In genomic region chr22:37932821-37933578, GRCh38 we compare ENCODE assay signal across 9 cellular contexts. TPM values are rescaled to one million over a fixed set of nuclear protein-coding genes. Genes with fewer than 3 reads are reported as not detected.
DNase-seq lines count a peak whose midpoint lies in the region; ATAC-seq and TF ChIP-seq lines count a peak whose summit lies in the region.
"Had no signal": no experiment of that assay in that cellular context is flagged by ENCODE, and none has a peak within 500 bp of the region (broad histone marks: within the 10 kb centered on the region; RNA-seq: fewer than 3 reads in every experiment).

No MANE protein-coding gene starts in this region.

- H3K9me3 Mint-ChIP-seq in stimulated activated effector memory CD8-positive, alpha-beta T cell treated with anti-CD3 and anti-CD28 coated beads, Interleukin-12 subunit alpha, Interleukin-12 subunit beta, amount 100 ng/mL, for 72 hours: no peaks in the 10 kb centered on the region
- no peaks in the 10 kb centered on the region for H3K9me3 Mint-ChIP-seq in activated CD4-positive, alpha-beta T cell treated with anti-CD3 and anti-CD28 coated beads, Interleukin-2, amount 10 ng/mL, durations not matched to agents 24 days and 14 days

- no peak overlapping the region for H2AFZ ChIP-seq in GM23248
- H2AFZ ChIP-seq: hepatocyte had no signal

- H3K36me3 ChIP-seq in GM23248 (ENCODE audit: low read depth) (peaks cover 10% of the 10 kb centered on the region; the same call in 1 of the 2 replicates), adrenal gland (replicated peaks in 1 of 2) (peaks cover 0 to 29% of the 10 kb centered on the region in 2 donors)

- H3K27ac Mint-ChIP-seq in stimulated activated effector memory CD8-positive, alpha-beta T cell treated with anti-CD3 and anti-CD28 coated beads, Interleukin-12 subunit alpha, Interleukin-12 subunit beta, amount 100 ng/mL, for 72 hours: peak overlapping the region; percentile 64
- H3K27ac Mint-ChIP-seq in activated CD4-positive, alpha-beta T cell treated with anti-CD3 and anti-CD28 coated beads, Interleukin-2, amount 10 ng/mL, durations not matched to agents 24 days and 14 days: no peak overlapping the region

- H3K9me2 ChIP-seq in GM23248 (ENCODE audit: insufficient read depth): no peaks in the 10 kb centered on the region

- WGBS in GM23248 (ENCODE audit: low coverage in 1 of 2, low lambda C conversion rate in 2 of 2, missing lambda C conversion rate in 2 of 2), 2 experiments: 68% methylated on average over 21 of the region's 21 CpGs
- WGBS in adrenal gland, 4 donors: 56 to 88% (median 79%) methylated on average over 6 to 21 of the region's 21 CpGs
- WGBS in right cardiac atrium: 79% methylated on average over 21 of the region's 21 CpGs

- H3K27me3 Mint-ChIP-seq in activated CD4-positive, alpha-beta T cell treated with anti-CD3 and anti-CD28 coated beads, Interleukin-2, amount 10 ng/mL, durations not matched to agents 24 days and 14 days: no peaks in the 10 kb centered on the region

- H3K4me1 Mint-ChIP-seq in stimulated activated effector memory CD8-positive, alpha-beta T cell treated with anti-CD3 and anti-CD28 coated beads, Interleukin-12 subunit alpha, Interleukin-12 subunit beta, amount 100 ng/mL, for 72 hours: peaks cover 17% of the 10 kb centered on the region
- H3K4me1 Mint-ChIP-seq in activated CD4-positive, alpha-beta T cell treated with anti-CD3 and anti-CD28 coated beads, Interleukin-2, amount 10 ng/mL, durations not matched to agents 24 days and 14 days: peaks cover 9% of the 10 kb centered on the region

- no peaks in the 10 kb centered on the region for H4K20me1 ChIP-seq in GM23248 (ENCODE audit: insufficient read depth)

- ATAC-seq in right cardiac atrium: peak in 1 of 2 donors; percentile 2
- no peak for ATAC-seq in stimulated activated effector memory CD8-positive, alpha-beta T cell treated with anti-CD3 and anti-CD28 coated beads, Interleukin-12 subunit alpha, Interleukin-12 subunit beta, amount 100 ng/mL, for 72 hours

- H3K4me3 Mint-ChIP-seq in stimulated activated effector memory CD8-positive, alpha-beta T cell treated with anti-CD3 and anti-CD28 coated beads, Interleukin-12 subunit alpha, Interleukin-12 subunit beta, amount 100 ng/mL, for 72 hours: no peak overlapping the region
- H3K4me3 Mint-ChIP-seq in activated CD4-positive, alpha-beta T cell treated with anti-CD3 and anti-CD28 coated beads, Interleukin-2, amount 10 ng/mL, durations not matched to agents 24 days and 14 days: no peak overlapping the region

- H3K27ac ChIP-seq in GM23248: peak overlapping the region; percentile 69
- H3K27ac ChIP-seq in adrenal gland: peak overlapping the region in 4 of 5 donors; percentile 30 to 80 (median 51)
- peak overlapping the region; percentile 31 for H3K27ac ChIP-seq in right cardiac atrium (ENCODE audit: low read length)
- H3K27ac ChIP-seq: hepatocyte had no signal

- peaks cover 25% of the 10 kb centered on the region for H3F3A ChIP-seq in GM23248 (ENCODE audit: insufficient read depth)

- peaks cover 41% of the 10 kb centered on the region for H3K36me3 Mint-ChIP-seq in stimulated activated effector memory CD8-positive, alpha-beta T cell treated with anti-CD3 and anti-CD28 coated beads, Interleukin-12 subunit alpha, Interleukin-12 subunit beta, amount 100 ng/mL, for 72 hours
- H3K36me3 Mint-ChIP-seq in activated CD4-positive, alpha-beta T cell treated with anti-CD3 and anti-CD28 coated beads, Interleukin-2, amount 10 ng/mL, durations not matched to agents 24 days and 14 days (ENCODE audit: low read depth): peaks cover 17% of the 10 kb centered on the region

- H3K9me3 ChIP-seq in GM23248 (ENCODE audit: low read depth): no peaks in the 10 kb centered on the region
- no peaks in the 10 kb centered on the region for H3K9me3 ChIP-seq in adrenal gland (replicated peaks in 1 of 3)
- no peaks in the 10 kb centered on the region for H3K9me3 ChIP-seq in right cardiac atrium (ENCODE audit: control insufficient read depth, low read length)

- intact Hi-C loops in adrenal gland (cut with DNase I) (loop anchor here in 1 of 2 donors (10.0 kb wide), 1 partner anchor 118 kb away; no protein-coding TSS in a partner anchor), right cardiac atrium (cut with DNase I) (loop anchor here in 2 of 4 donors (10.0 kb wide), 2 partner anchors 48 to 118 kb away; no protein-coding TSS in a partner anchor)
- intact Hi-C loops in activated CD4-positive, alpha-beta T cell treated with anti-CD3 and anti-CD28 coated beads, Interleukin-2, amount 10 ng/mL, durations not matched to agents 24 days and 14 days (cut with micrococcal nuclease): loop anchor here (5.0 kb wide), 1 partner anchor 36 kb away; no protein-coding TSS in a partner anchor

- H3K4me3 ChIP-seq in GM23248 (no peak overlapping the region), adrenal gland (no peak overlapping the region), right cardiac atrium (ENCODE audit: low read length) (no peak overlapping the region)
- H3K4me3 ChIP-seq: hepatocyte had no signal

- peaks cover 10% of the 10 kb centered on the region for H3K4me1 ChIP-seq in GM23248 (ENCODE audit: insufficient read depth)
- peaks cover 10 to 12% of the 10 kb centered on the region in 2 donors for H3K4me1 ChIP-seq in adrenal gland (replicated peaks in 1 of 2)
- peaks cover 10% of the 10 kb centered on the region for H3K4me1 ChIP-seq in right cardiac atrium (ENCODE audit: control insufficient read depth, insufficient read depth, low read length)

- H3K9ac ChIP-seq in GM23248: 0 out of 2 replicates have a peak overlapping the region, but pooled peaks have one; percentile 12

- TF ChIP-seq POLR2A in adrenal gland (IDR thresholded peaks at IDR 0.05): no peak

- DNase-seq in GM23248: peak; percentile 38
- peak in 4 of 7 donors; percentile 28 to 39 (median 36) for DNase-seq in adrenal gland
- DNase-seq in right cardiac atrium: peak in 2 of 3 donors; percentile 40 to 73
- no peak for DNase-seq in stimulated activated effector memory CD8-positive, alpha-beta T cell treated with anti-CD3 and anti-CD28 coated beads, Interleukin-12 subunit alpha, Interleukin-12 subunit beta, amount 100 ng/mL, for 72 hours (ENCODE audit: low spot score in 2 of 2)
- no peak for DNase-seq in activated CD4-positive, alpha-beta T cell treated with anti-CD3 and anti-CD28 coated beads, Interleukin-2, amount 10 ng/mL, durations not matched to agents 24 days and 14 days
- no peak for DNase-seq in midbrain (lab: John Stamatoyannopoulos, UW)
- no peak for DNase-seq in CD1c-positive myeloid dendritic cell (ENCODE audit: extremely low spot score)
- no peak for DNase-seq in HCEC 1CT

- peak overlapping the region; percentile 19 for H3K4me2 ChIP-seq in GM23248 (ENCODE audit: unreplicated experiment)
- H3K4me2 ChIP-seq: hepatocyte had no signal

- no peak for TF ChIP-seq CTCF in adrenal gland (IDR thresholded peaks at IDR 0.05)

- H3K27me3 ChIP-seq in GM23248 (replicated peaks; ENCODE audit: insufficient read depth) (no peaks in the 10 kb centered on the region), adrenal gland (no peaks in the 10 kb centered on the region), right cardiac atrium (ENCODE audit: control insufficient read depth, insufficient read depth) (no peaks in the 10 kb centered on the region)
- H3K27me3 ChIP-seq: hepatocyte had no signal

- in situ Hi-C loops in GM23248 (cut with MboI): no loop called here

- 0 out of 2 replicates have a peak, but pooled peaks cover 3% of the 10 kb centered on the region for H3K79me2 ChIP-seq in GM23248 (ENCODE audit: insufficient read depth)
- H3K79me2 ChIP-seq: hepatocyte had no signal

RNA-seq across cellular contexts. Expression of gene C22orf23, which starts 20.4 kb away (rescaled TPM):
- 0.22 TPM in 1 of 2 replicates, not detected in the other for total RNA-seq in GM23248 (2014; rRNA removed; shearing (Covaris generic))
- polyA plus RNA-seq in GM23248 (2016; fragmentation: Nextera tagmentation; extraction: Ambion mirVana): 0.82 and 1.1 TPM in 2 replicates
- 1 to 10 TPM in 2 of 8 donors, under 1 TPM in 4, not detected in 2; 0.57 to 1.2 (median 0.81) TPM for total RNA-seq in adrenal gland
- under 1 TPM; 0.40 to 0.68 (median 0.47) TPM for polyA plus RNA-seq in adrenal gland
- total RNA-seq in right cardiac atrium: under 1 TPM; 0.19 to 0.46 (median 0.27) TPM
- polyA plus RNA-seq in right cardiac atrium: 0.54 TPM
- total RNA-seq in activated CD4-positive, alpha-beta T cell treated with anti-CD3 and anti-CD28 coated beads, Interleukin-2, amount 10 ng/mL, durations not matched to agents 24 days and 14 days: 0.37 TPM in 1 of 2 replicates, not detected in the other

RNA-seq across cellular contexts. Expression of gene POLR2F, which starts 20.5 kb away (rescaled TPM):
- 15.6 and 71.4 TPM in 2 replicates for total RNA-seq in GM23248 (2014; rRNA removed; shearing (Covaris generic))
- polyA plus RNA-seq in GM23248 (2016; fragmentation: Nextera tagmentation; extraction: Ambion mirVana) (146 and 148 TPM in 2 replicates), adrenal gland (100 to 1,000 TPM in 2 of 3 donors, 10 to 100 TPM in 1; 74.2 to 205 (median 123) TPM), right cardiac atrium (159 TPM)
- total RNA-seq in adrenal gland (100 to 1,000 TPM in 1 of 8 donors, 10 to 100 TPM in 7; 39.7 to 111 (median 83.5) TPM), right cardiac atrium (10 to 100 TPM; 62.1 to 85.5 (median 76.9) TPM)
- 113 TPM in 2 replicates for total RNA-seq in activated CD4-positive, alpha-beta T cell treated with anti-CD3 and anti-CD28 coated beads, Interleukin-2, amount 10 ng/mL, durations not matched to agents 24 days and 14 days

RNA-seq across cellular contexts. Expression of gene MICALL1, which starts 26.9 kb away (rescaled TPM):
- 41.4 and 46.0 TPM in 2 replicates for total RNA-seq in GM23248 (2014; rRNA removed; shearing (Covaris generic))
- polyA plus RNA-seq in GM23248 (2016; fragmentation: Nextera tagmentation; extraction: Ambion mirVana) (7.5 and 8.0 TPM in 2 replicates), adrenal gland (10 to 100 TPM in 1 of 3 donors, 1 to 10 TPM in 2; 5.7 to 14.0 (median 6.6) TPM), right cardiac atrium (9.8 TPM)
- total RNA-seq in adrenal gland (10 to 100 TPM; 14.5 to 25.2 (median 17.7) TPM), right cardiac atrium (10 to 100 TPM; 11.5 to 17.0 (median 14.2) TPM)
- total RNA-seq in activated CD4-positive, alpha-beta T cell treated with anti-CD3 and anti-CD28 coated beads, Interleukin-2, amount 10 ng/mL, durations not matched to agents 24 days and 14 days: 27.3 and 27.7 TPM in 2 replicates

RNA-seq across cellular contexts. Expression of gene SOX10, which starts 51.4 kb away (rescaled TPM):
- total RNA-seq in GM23248 (2014; rRNA removed; shearing (Covaris generic)): not detected in 2 replicates
- polyA plus RNA-seq in GM23248 (2016; fragmentation: Nextera tagmentation; extraction: Ambion mirVana): not detected in 2 replicates
- total RNA-seq in adrenal gland: 1 to 10 TPM in 3 of 8 donors, under 1 TPM in 4, not detected in 1; 0.16 to 4.0 (median 0.42) TPM
- polyA plus RNA-seq in adrenal gland: 1 to 10 TPM in 2 of 3 donors, under 1 TPM in 1; 0.73 to 5.4 (median 3.8) TPM
- total RNA-seq in right cardiac atrium: 1 to 10 TPM; 3.5 to 5.9 (median 4.6) TPM
- 5.8 TPM for polyA plus RNA-seq in right cardiac atrium
- total RNA-seq in activated CD4-positive, alpha-beta T cell treated with anti-CD3 and anti-CD28 coated beads, Interleukin-2, amount 10 ng/mL, durations not matched to agents 24 days and 14 days: not detected in 2 replicates
- total RNA-seq: hepatocyte had no signal
- polyA plus RNA-seq: hepatocyte had no signal

Comparison
In these comparisons a context has a peak if more than half of its experiments do, and no peak if none do; other contexts are left out.
1. DNase-seq: peak in GM23248 (single experiment), adrenal gland (4 of 7) and right cardiac atrium (2 of 3); none in stimulated activated effector memory CD8-positive, alpha-beta T cell treated with anti-CD3 and anti-CD28 coated beads, Interleukin-12 subunit alpha, Interleukin-12 subunit beta, amount 100 ng/mL, for 72 hours (0 of 2), activated CD4-positive, alpha-beta T cell treated with anti-CD3 and anti-CD28 coated beads, Interleukin-2, amount 10 ng/mL, durations not matched to agents 24 days and 14 days (single experiment), midbrain (single experiment), CD1c-positive myeloid dendritic cell (single experiment) and HCEC 1CT (single experiment).
2. Peak in every context shown above with its lines, with median percentiles within 50 percentile points of each other: H3K27ac ChIP-seq.